ENCODE assay signal across 14 cellular contexts in genomic region chr5:135030123-135030517, GRCh38. TPM values are rescaled to one million over a fixed set of nuclear protein-coding genes. Genes with fewer than 3 reads are reported as not detected.
DNase-seq lines count a peak whose midpoint lies in the region; ATAC-seq, FAIRE-seq and TF ChIP-seq lines count a peak whose summit lies in the region.
"Had no signal": no experiment of that assay in that cellular context is flagged by ENCODE, and none has a peak within 500 bp of the region (broad histone marks: within the 10 kb centered on the region; RNA-seq: fewer than 3 reads in every experiment).

No MANE protein-coding gene starts in this region.

- H3K14ac ChIP-seq in H1 (ENCODE audit: insufficient read length) (no peak overlapping the region), neuronal stem cell (ENCODE audit: low read length) (no peak overlapping the region)

- TF ChIP-seq CTCF in OCI-LY7 (conservative IDR thresholded peaks at IDR 0.05; ENCODE audit: low read length) (no peak), H1 (IDR thresholded peaks at IDR 0.05; ENCODE audit: control extremely low read depth in 1 of 3, insufficient read depth in 1 of 3, low read depth in 1 of 3, low read length in 3 of 3) (no peak), osteoblast (IDR thresholded peaks at IDR 0.05; ENCODE audit: extremely low read depth, low read depth, low read length) (no peak)

- H4K8ac ChIP-seq in H1 (ENCODE audit: extremely low read depth, insufficient read depth, low read length) = no peak overlapping the region
- H4K8ac ChIP-seq in neuronal stem cell (ENCODE audit: low read depth, low read length) = no peak overlapping the region

- no peak for TF ChIP-seq RAD21 in H1 (IDR thresholded peaks at IDR 0.05 in 1 of 2, conservative IDR thresholded peaks at IDR 0.05 in 1 of 2; ENCODE audit: low read depth in 2 of 2, low read length in 2 of 2)

- H2BK20ac ChIP-seq in H1 (ENCODE audit: low read length) = no peak overlapping the region

- H2AFZ ChIP-seq in OCI-LY7 (ENCODE audit: low read length) = no peak overlapping the region
- no peak overlapping the region for H2AFZ ChIP-seq in H1 (ENCODE audit: low read length)
- peak overlapping the region; percentile 85 for H2AFZ ChIP-seq in osteoblast (ENCODE audit: low read length)
- H2AFZ ChIP-seq in neuronal stem cell (ENCODE audit: low read length) = no peak overlapping the region

- intact Hi-C loops in OCI-LY7 (cut with micrococcal nuclease; ENCODE audit: unreplicated experiment) = loop anchor here (5.0 to 10.0 kb wide), 4 partner anchors 123 to 1998 kb away; partner anchors contain the start of genes JADE2 and PCBD2
- intact Hi-C loops in sciatic nerve (cut with DNase I) = no loop called here
- intact Hi-C loops in left colon (cut with DNase I, micrococcal nuclease) = loop anchor here (5.0 kb wide), 2 partner anchors 157 to 162 kb away; no protein-coding TSS in a partner anchor

- H3K27ac ChIP-seq in OCI-LY7 (ENCODE audit: low read depth, low read length, poor library complexity, severe bottlenecking) = no peak overlapping the region
- H3K27ac ChIP-seq in H1 (ENCODE audit: low read depth, low read length) = no peak overlapping the region
- H3K27ac ChIP-seq in osteoblast (ENCODE audit: low read depth, low read length) = peak overlapping the region; percentile 88
- H3K27ac ChIP-seq in neuronal stem cell (replicated peaks; ENCODE audit: low read length) = no peak overlapping the region
- H3K27ac ChIP-seq: heart left ventricle, VCaP had no signal

- H2BK5ac ChIP-seq in H1 (ENCODE audit: low read depth, low read length) = no peak overlapping the region
- H2BK5ac ChIP-seq in neuronal stem cell (ENCODE audit: low read length) = no peak overlapping the region

- H2AK5ac ChIP-seq in H1 (ENCODE audit: low read depth, low read length) = no peak overlapping the region
- H2AK5ac ChIP-seq in neuronal stem cell (ENCODE audit: low read depth, low read length) = no peak overlapping the region

- H3K4ac ChIP-seq in H1 (replicated peaks; ENCODE audit: insufficient read length, low read depth, low read length) (no peak overlapping the region), neuronal stem cell (ENCODE audit: low read length) (no peak overlapping the region)

- DNase-seq in ELF-1 (ENCODE audit: low read depth, low spot score) (peak; percentile 59), OCI-LY7 (ENCODE audit: low spot score) (no peak), H1 (ENCODE audit: low read depth in 1 of 2, low spot score in 2 of 2) (no peak), osteoblast (ENCODE audit: insufficient read length, low spot score, missing footprints) (no peak), CD1c-positive myeloid dendritic cell (ENCODE audit: extremely low spot score) (no peak), neuronal stem cell (ENCODE audit: low spot score) (no peak), sciatic nerve (ENCODE audit: low spot score) (no peak), left colon (no peak)
- DNase-seq: activated effector memory CD4-positive, alpha-beta T cell treated with anti-CD3 and anti-CD28 coated beads, Interleukin-2, amount 50 U/mL, for 16 hours; dermis blood vessel endothelial cell; Peyer's patch had no signal

- no peak overlapping the region for H3K56ac ChIP-seq in H1 (replicated peaks; ENCODE audit: insufficient read length, low read depth, low read length)

- peaks cover 8% of the 10 kb centered on the region; the same call in 1 of the 2 replicates for H3K23me2 ChIP-seq in H1 (ENCODE audit: low read depth, low read length)

- H3K79me1 ChIP-seq in H1 (ENCODE audit: low read depth, low read length) = no peaks in the 10 kb centered on the region
- H3K79me1 ChIP-seq in neuronal stem cell (ENCODE audit: low read depth, low read length) = peaks cover 2% of the 10 kb centered on the region

- CTCF ChIA-PET in OCI-LY7 (lab: Charles Lee; ENCODE audit: unreplicated experiment) (no interaction called here), H1 (lab: Charles Lee; ENCODE audit: partially characterized antibody) (interaction anchor here (0.8 to 1.9 kb wide), 4 partner anchors 12 to 144 kb away, joined by 3 to 7 read pairs (median 5); no protein-coding TSS in a partner anchor)

- H3K9ac ChIP-seq in H1 (replicated peaks in 1 of 4; ENCODE audit: extremely low read depth in 1 of 4, low read depth in 3 of 4, low read length in 3 of 4) (no peak overlapping the region), neuronal stem cell (ENCODE audit: low read depth, low read length, poor library complexity) (no peak overlapping the region)

- H3K4me1 ChIP-seq in OCI-LY7 (ENCODE audit: insufficient read depth, low read length, poor library complexity, severe bottlenecking) (peaks cover 37% of the 10 kb centered on the region), H1 (replicated peaks in 1 of 4; ENCODE audit: control insufficient read depth in 3 of 4, insufficient read depth in 4 of 4, low read length in 3 of 4) (peaks cover 0 to 35% (median 28%) of the 10 kb centered on the region in 4 experiments; a peak in 6 of 7 replicates), osteoblast (ENCODE audit: insufficient read depth, low read length) (peaks cover 9% of the 10 kb centered on the region), neuronal stem cell (ENCODE audit: control insufficient read depth in 2 of 2, insufficient read depth in 1 of 2, low read depth in 1 of 2, low read length in 2 of 2) (peaks cover 3 to 8% of the 10 kb centered on the region in 2 donors)

- TF ChIP-seq EP300 in H1 (IDR thresholded peaks at IDR 0.05; ENCODE audit: borderline replicate concordance in 1 of 2, low read depth in 2 of 2, low read length in 2 of 2) = no peak

- H2BK12ac ChIP-seq in H1 (ENCODE audit: low read depth, low read length) (0 out of 2 replicates have a peak overlapping the region, but pooled peaks have one; percentile 6), neuronal stem cell (ENCODE audit: low read length) (no peak overlapping the region)

- H2BK120ac ChIP-seq in H1 (replicated peaks; ENCODE audit: low read depth, low read length) (no peak overlapping the region), neuronal stem cell (ENCODE audit: low read depth, low read length) (no peak overlapping the region)

- POLR2A ChIA-PET in OCI-LY7 (lab: Charles Lee) (interaction anchor here (0.8 to 3.0 kb wide), 2 partner anchors 23 to 113 kb away, joined by 3 to 19 read pairs; no protein-coding TSS in a partner anchor), H1 (lab: Charles Lee; ENCODE audit: partially characterized antibody) (interaction anchor here (1.1 to 2.1 kb wide), 4 partner anchors 10 to 126 kb away, joined by 3 to 20 read pairs (median 3); partner anchors contain the start of gene PCBD2)

- no TSS peak for BruUV-seq in OCI-LY7 (replicated peaks; lab: Mats Ljungman, UMichigan)

- no peak for ATAC-seq in sciatic nerve
- no peak for ATAC-seq in left colon

- no peak for TF ChIP-seq POLR2A in H1 (IDR thresholded peaks at IDR 0.05; ENCODE audit: control extremely low read depth in 1 of 2, low read depth in 2 of 2, low read length in 2 of 2)

- H3K9me3 ChIP-seq in OCI-LY7 (ENCODE audit: low read length) (no peaks in the 10 kb centered on the region), H1 (ENCODE audit: insufficient read depth in 2 of 2, low read depth in 1 of 2, low read length in 1 of 2) (no peaks in the 10 kb centered on the region; a peak in 1 of 4 replicates), osteoblast (ENCODE audit: low read depth, low read length) (no peaks in the 10 kb centered on the region), neuronal stem cell (replicated peaks in 1 of 2; ENCODE audit: control insufficient read depth in 2 of 2, insufficient read depth in 1 of 2, low read depth in 1 of 2, low read length in 2 of 2) (peaks cover 0 to 3% of the 10 kb centered on the region in 2 donors)
- H3K9me3 ChIP-seq: HAP-1, heart left ventricle had no signal

- H3K4me3 ChIP-seq in OCI-LY7 (ENCODE audit: low read depth, low read length, poor library complexity, severe bottlenecking) = peak overlapping the region; percentile 84
- H3K4me3 ChIP-seq in H1 (ENCODE audit: extremely low read depth in 1 of 4, insufficient read depth in 2 of 4, low read depth in 3 of 4, low read length in 4 of 4) = peak overlapping the region in 1 of 4 experiments; percentile 53; a peak in 1 of 8 replicates
- H3K4me3 ChIP-seq in osteoblast (ENCODE audit: insufficient read depth, low read length) = peak overlapping the region; percentile 93
- no peak overlapping the region for H3K4me3 ChIP-seq in neuronal stem cell (ENCODE audit: low read length in 2 of 2)
- H3K4me3 ChIP-seq: HAP-1 had no signal

- H3K27me3 ChIP-seq in H1 (replicated peaks in 1 of 4; ENCODE audit: control insufficient read depth in 3 of 4, extremely low read depth in 1 of 4, insufficient read depth in 3 of 4, low read length in 3 of 4) (peaks cover 87 to 99% (median 96%) of the 10 kb centered on the region in 4 experiments), osteoblast (ENCODE audit: insufficient read depth, low read length) (no peaks in the 10 kb centered on the region), neuronal stem cell (ENCODE audit: control insufficient read depth in 3 of 3, insufficient read depth in 3 of 3, low read depth in 1 of 3, low read length in 3 of 3) (peaks cover 56 to 98% (median 94%) of the 10 kb centered on the region in 3 experiments)

- no peak overlapping the region for H4K91ac ChIP-seq in H1 (replicated peaks; ENCODE audit: insufficient read length, low read length)
- H4K91ac ChIP-seq in neuronal stem cell (ENCODE audit: low read depth, low read length, poor library complexity) = no peak overlapping the region

- no peak for FAIRE-seq in H1 (lab: Jason Lieb, UNC)

- H3K9me2 ChIP-seq in OCI-LY7 (ENCODE audit: insufficient read depth, low read length) = no peaks in the 10 kb centered on the region

- H3K23ac ChIP-seq in H1 (ENCODE audit: insufficient read length) (no peak overlapping the region), neuronal stem cell (ENCODE audit: low read depth, low read length, poor library complexity) (no peak overlapping the region)

- no peak overlapping the region for H2BK15ac ChIP-seq in H1 (ENCODE audit: low read length)
- no peak overlapping the region for H2BK15ac ChIP-seq in neuronal stem cell (ENCODE audit: low read length)

- no peak overlapping the region for H4K5ac ChIP-seq in H1 (ENCODE audit: insufficient read length, low read depth, low read length)

- H3K36me3 ChIP-seq in OCI-LY7 (ENCODE audit: insufficient read depth, low read length) (peaks cover 68% of the 10 kb centered on the region), H1 (ENCODE audit: control insufficient read depth in 2 of 4, insufficient read depth in 4 of 4, low read length in 3 of 4) (peaks cover 0 to 13% (median 0%) of the 10 kb centered on the region in 4 experiments; a peak in 1 of 8 replicates), osteoblast (ENCODE audit: insufficient read depth, low read length) (peaks cover 13% of the 10 kb centered on the region), neuronal stem cell (replicated peaks in 1 of 2; ENCODE audit: control insufficient read depth in 2 of 2, insufficient read depth in 2 of 2, low read length in 2 of 2) (no peaks in the 10 kb centered on the region)
- H3K36me3 ChIP-seq: heart left ventricle, Peyer's patch had no signal

- peak overlapping the region; percentile 98; the same call in 1 of the 2 replicates for H3K4me2 ChIP-seq in OCI-LY7 (ENCODE audit: low read length)
- peak overlapping the region; percentile 56 to 68; a peak in 3 of 4 replicates for H3K4me2 ChIP-seq in H1 (ENCODE audit: insufficient read depth in 1 of 2, low read depth in 2 of 2, low read length in 2 of 2)
- H3K4me2 ChIP-seq in osteoblast (ENCODE audit: insufficient read depth, low read length) = peak overlapping the region; percentile 85
- H3K4me2 ChIP-seq in neuronal stem cell (ENCODE audit: insufficient read depth, low read length, poor library complexity, severe bottlenecking) = no peak overlapping the region

- H3K18ac ChIP-seq in H1 (ENCODE audit: extremely low read depth, low read length) = no peak overlapping the region
- no peak overlapping the region for H3K18ac ChIP-seq in neuronal stem cell (ENCODE audit: low read length)

- H4K20me1 ChIP-seq in OCI-LY7 (ENCODE audit: insufficient read depth, low read length) (peaks cover 16% of the 10 kb centered on the region; the same call in 1 of the 2 replicates), H1 (replicated peaks in 1 of 2; ENCODE audit: control insufficient read depth in 1 of 2, insufficient read depth in 2 of 2, low read length in 2 of 2) (peaks cover 13 to 48% of the 10 kb centered on the region in 2 experiments), osteoblast (ENCODE audit: insufficient read depth, low read length) (no peaks in the 10 kb centered on the region)

- WGBS in H1 (ENCODE audit: extremely low coverage in 1 of 2, insufficient coverage in 1 of 2, insufficient read length in 1 of 2, insufficient replicate concordance in 2 of 2, low coverage in 1 of 2, low lambda C conversion rate in 2 of 2, missing lambda C conversion rate in 1 of 2), 2 experiments = 27% methylated on average over 4 of the region's 4 CpGs; no CpG with 5 or more reads in 1 of the 2 experiments
- no CpG with 5 or more reads among the region's 4 CpGs for WGBS in neuronal stem cell (ENCODE audit: extremely low coverage in 2 of 2, insufficient read length in 2 of 2, insufficient replicate concordance in 1 of 2), 2 donors

- peaks cover 54% of the 10 kb centered on the region for H3K79me2 ChIP-seq in OCI-LY7 (ENCODE audit: insufficient read depth, low read depth, low read length)
- no peaks in the 10 kb centered on the region for H3K79me2 ChIP-seq in H1 (ENCODE audit: control insufficient read depth in 1 of 2, insufficient read depth in 2 of 2, low read length in 2 of 2)
- H3K79me2 ChIP-seq in osteoblast (ENCODE audit: insufficient read depth, low read length) = peaks cover 79% of the 10 kb centered on the region

RNA-seq across cellular contexts. Expression of gene PITX1, which starts 3.9 kb away (rescaled TPM):
- 55.3 and 56.3 TPM in 2 replicates for total RNA-seq in OCI-LY7 (2014; rRNA removed; shearing (Covaris generic))
- total RNA-seq in OCI-LY7 (2022) = 66.8 and 76.4 TPM in 2 replicates
- total RNA-seq in H1 (2021; fragmentation: NEBNext Ultra II Directional; extraction: Animal tissue kit (Norgen Biotek cat#: 25700)) = not detected in 2 replicates
- 0.03 and 0.05 TPM in 2 replicates for polyA plus RNA-seq in H1 (2011; rRNA removed)
- 0.05 TPM for polyA plus RNA-seq in H1 (2011; cell fraction: cytosol; rRNA removed)
- polyA plus RNA-seq in H1 (2011; cell fraction: nucleus; rRNA removed) = 0.06 TPM
- not detected in 4 replicates for polyA plus RNA-seq in H1 (2012, experiment 1 of 2)
- polyA plus RNA-seq in H1 (2012, experiment 2 of 2) = not detected
- 0.04 TPM for polyA plus RNA-seq in H1 (2013, experiment 1 of 2)
- 0.06 TPM for polyA plus RNA-seq in H1 (2013, experiment 2 of 2)
- polyA minus RNA-seq in H1 (2011; rRNA and poly(A)+ RNA removed) = not detected in 2 replicates
- 0.88 TPM for polyA minus RNA-seq in H1 (2011; cell fraction: cytosol; rRNA and poly(A)+ RNA removed)
- polyA minus RNA-seq in H1 (2011; cell fraction: nucleus; rRNA and poly(A)+ RNA removed) = 0.70 TPM
- 8.3 and 9.8 TPM in 2 replicates for total RNA-seq in osteoblast
- 0.17 TPM for polyA plus RNA-seq in neuronal stem cell (2013, experiment 1 of 2)
- polyA plus RNA-seq in neuronal stem cell (2013, experiment 2 of 2) = 0.14 TPM
- total RNA-seq in sciatic nerve = 3.6 TPM
- 10 to 100 TPM in 1 of 2 donors, 1 to 10 TPM in 1; 6.2 to 12.3 TPM for total RNA-seq in left colon

Comparison
In these comparisons a context has a peak if more than half of its experiments do, and no peak if none do; other contexts are left out.
1. H3K4me3 ChIP-seq: peak in OCI-LY7 (single experiment) and osteoblast (single experiment); none in neuronal stem cell (0 of 2).